In genomic region chr15:84811828-84812227, GRCh38 we compare ENCODE assay signal across 18 cellular contexts.
"Had no signal": no experiment of that assay in that cellular context is flagged by ENCODE, and none has a peak within 500 bp of the region (broad histone marks: within the 10 kb centered on the region; RNA-seq: fewer than 3 reads in every experiment).

No MANE protein-coding gene starts in this region.

- H3K27ac ChIP-seq: foreskin keratinocyte, hepatocyte, pancreas, right lobe of liver, stomach, uterus had no signal

- H3K4me3 ChIP-seq: hepatocyte, pancreas, right lobe of liver, stomach, uterus had no signal

- H3K4me1 ChIP-seq: foreskin keratinocyte, pancreas, uterus had no signal

- H3K9me3 ChIP-seq: pancreas, right lobe of liver, stomach, uterus had no signal

- ATAC-seq: foreskin keratinocyte; left ventricle myocardium superior; pancreas; stimulated activated memory B cell treated with anti-CD40 and anti-IgM and Interleukin-4, amounts not matched to agents 10 μg/mL and 1 μg/mL and 100 μg/mL, for 72 hours had no signal

- H3K27me3 ChIP-seq: hepatocyte, pancreas, right lobe of liver, stomach, uterus had no signal

- H3K36me3 ChIP-seq: pancreas, right lobe of liver, uterus had no signal

- DNase-seq: dermis blood vessel endothelial cell; erythroblast; foreskin keratinocyte; head of caudate nucleus; kidney; left cardiac atrium; left ventricle myocardium superior; mesendoderm; naive B cell; occipital lobe; pancreas; right lobe of liver; stimulated activated CD4-positive, alpha-beta T cell treated with anti-CD3 and anti-CD28 coated beads, Interleukin-4, amount 100 ng/mL, for 1 hour; stimulated activated CD8-positive, alpha-beta memory T cell treated with anti-CD3 and anti-CD28 coated beads, Interleukin-4, amount 100 ng/mL, for 48 hours; stomach had no signal
